In genomic region chr19:8332976-8333770, GRCh38 we compare ENCODE assay signal across 2 cellular contexts.
TF ChIP-seq lines count a peak whose summit lies in the region.

No MANE protein-coding gene starts in this region.

TF ChIP-seq in A549, 52 proteins besides CTCF, POLR2A, EP300 and RAD21:
- TF ChIP-seq ELK1 (IDR thresholded peaks at IDR 0.05; ENCODE audit: low read depth, low read length) = no peak
- TF ChIP-seq BHLHE40 (IDR thresholded peaks at IDR 0.05; ENCODE audit: low read depth, low read length) = no peak
- no peak for TF ChIP-seq MAX (IDR thresholded peaks at IDR 0.05)
- TF ChIP-seq MYC (IDR thresholded peaks at IDR 0.05; ENCODE audit: borderline replicate concordance, low read length) = no peak
- TF ChIP-seq CBX8 (IDR thresholded peaks at IDR 0.05) = no peak
- TF ChIP-seq NFE2L2 (conservative IDR thresholded peaks at IDR 0.05; ENCODE audit: low read length) = no peak
- no peak for TF ChIP-seq HOXB13 (CRISPR knock-in tag; IDR thresholded peaks at IDR 0.05; ENCODE audit: low read depth)
- no peak for TF ChIP-seq MAZ (IDR thresholded peaks at IDR 0.05; ENCODE audit: borderline replicate concordance, low read depth, low read length)
- no peak for TF ChIP-seq RNF2 (IDR thresholded peaks at IDR 0.05; ENCODE audit: borderline replicate concordance, low read depth)
- TF ChIP-seq KDM1A (IDR thresholded peaks at IDR 0.05; ENCODE audit: low read depth) = no peak
- no peak for TF ChIP-seq HDAC2 (IDR thresholded peaks at IDR 0.05)
- no peak for TF ChIP-seq POLR2AphosphoS2 (conservative IDR thresholded peaks at IDR 0.05; ENCODE audit: low read length)
- TF ChIP-seq ZFP36 (IDR thresholded peaks at IDR 0.05; ENCODE audit: borderline replicate concordance, partially characterized antibody) = no peak
- no peak for TF ChIP-seq CHD2 (IDR thresholded peaks at IDR 0.05; ENCODE audit: low read length, partially characterized antibody)
- no peak for TF ChIP-seq FOSB (CRISPR knock-in tag; IDR thresholded peaks at IDR 0.05)

TF ChIP-seq in IMR-90, 13 proteins besides CTCF, POLR2A, EP300 and RAD21:
- TF ChIP-seq NFE2L2 (IDR thresholded peaks at IDR 0.05; ENCODE audit: low read depth, low read length) (no peak), MAFK (IDR thresholded peaks at IDR 0.05; ENCODE audit: low read depth, low read length) (no peak), ELK1 (IDR thresholded peaks at IDR 0.05; ENCODE audit: borderline replicate concordance, low read depth, low read length) (no peak), SMC3 (IDR thresholded peaks at IDR 0.05; ENCODE audit: low read depth, low read length) (no peak), FOS (IDR thresholded peaks at IDR 0.05; ENCODE audit: low read depth, low read length) (no peak)
